1 cellular context compared by ENCODE assay signal in genomic region chr1:37635309-37635902, GRCh38.
TF ChIP-seq lines count a peak whose summit lies in the region.

No MANE protein-coding gene starts in this region.

TF ChIP-seq in A549, 52 proteins besides CTCF, POLR2A, EP300 and RAD21 (continued from another document):
- TF ChIP-seq, protein P1, sequence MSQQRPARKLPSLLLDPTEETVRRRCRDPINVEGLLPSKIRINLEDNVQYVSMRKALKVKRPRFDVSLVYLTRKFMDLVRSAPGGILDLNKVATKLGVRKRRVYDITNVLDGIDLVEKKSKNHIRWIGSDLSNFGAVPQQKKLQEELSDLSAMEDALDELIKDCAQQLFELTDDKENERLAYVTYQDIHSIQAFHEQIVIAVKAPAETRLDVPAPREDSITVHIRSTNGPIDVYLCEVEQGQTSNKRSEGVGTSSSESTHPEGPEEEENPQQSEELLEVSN (IDR thresholded peaks at IDR 0.05; ENCODE audit: borderline replicate concordance, low read depth): no peak
- TF ChIP-seq POLR2AphosphoS2 (conservative IDR thresholded peaks at IDR 0.05; ENCODE audit: low read length): no peak
TF ChIP-seq in A549: peak in this region for 1.
